In the genomic region with DNA sequence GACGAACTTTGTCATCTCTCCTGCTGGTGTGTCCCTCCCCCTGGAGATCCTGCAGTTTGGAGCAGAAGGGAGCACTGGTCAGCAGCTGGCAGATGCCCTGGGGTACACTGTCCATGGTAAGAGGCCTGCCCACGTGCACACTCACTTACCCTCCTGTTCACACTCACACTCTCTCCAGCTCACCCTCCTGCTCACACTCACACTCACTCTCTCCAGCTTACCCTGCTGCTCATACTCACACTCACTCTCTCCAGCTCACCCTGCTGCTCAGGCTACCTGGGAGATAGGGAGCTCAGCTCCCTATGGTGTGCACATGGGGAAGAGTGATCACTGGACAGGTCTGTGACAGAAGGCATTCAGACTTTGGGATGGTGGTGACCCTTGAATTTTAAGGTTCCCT, we compare ENCODE assay signal across 1 cellular context.
TF ChIP-seq lines count a peak whose summit lies in the region.

No MANE protein-coding gene starts in this region.

TF ChIP-seq in GM23338, 12 proteins besides CTCF, POLR2A, EP300 and RAD21 (continued from another document):
- TF ChIP-seq, protein P1, sequence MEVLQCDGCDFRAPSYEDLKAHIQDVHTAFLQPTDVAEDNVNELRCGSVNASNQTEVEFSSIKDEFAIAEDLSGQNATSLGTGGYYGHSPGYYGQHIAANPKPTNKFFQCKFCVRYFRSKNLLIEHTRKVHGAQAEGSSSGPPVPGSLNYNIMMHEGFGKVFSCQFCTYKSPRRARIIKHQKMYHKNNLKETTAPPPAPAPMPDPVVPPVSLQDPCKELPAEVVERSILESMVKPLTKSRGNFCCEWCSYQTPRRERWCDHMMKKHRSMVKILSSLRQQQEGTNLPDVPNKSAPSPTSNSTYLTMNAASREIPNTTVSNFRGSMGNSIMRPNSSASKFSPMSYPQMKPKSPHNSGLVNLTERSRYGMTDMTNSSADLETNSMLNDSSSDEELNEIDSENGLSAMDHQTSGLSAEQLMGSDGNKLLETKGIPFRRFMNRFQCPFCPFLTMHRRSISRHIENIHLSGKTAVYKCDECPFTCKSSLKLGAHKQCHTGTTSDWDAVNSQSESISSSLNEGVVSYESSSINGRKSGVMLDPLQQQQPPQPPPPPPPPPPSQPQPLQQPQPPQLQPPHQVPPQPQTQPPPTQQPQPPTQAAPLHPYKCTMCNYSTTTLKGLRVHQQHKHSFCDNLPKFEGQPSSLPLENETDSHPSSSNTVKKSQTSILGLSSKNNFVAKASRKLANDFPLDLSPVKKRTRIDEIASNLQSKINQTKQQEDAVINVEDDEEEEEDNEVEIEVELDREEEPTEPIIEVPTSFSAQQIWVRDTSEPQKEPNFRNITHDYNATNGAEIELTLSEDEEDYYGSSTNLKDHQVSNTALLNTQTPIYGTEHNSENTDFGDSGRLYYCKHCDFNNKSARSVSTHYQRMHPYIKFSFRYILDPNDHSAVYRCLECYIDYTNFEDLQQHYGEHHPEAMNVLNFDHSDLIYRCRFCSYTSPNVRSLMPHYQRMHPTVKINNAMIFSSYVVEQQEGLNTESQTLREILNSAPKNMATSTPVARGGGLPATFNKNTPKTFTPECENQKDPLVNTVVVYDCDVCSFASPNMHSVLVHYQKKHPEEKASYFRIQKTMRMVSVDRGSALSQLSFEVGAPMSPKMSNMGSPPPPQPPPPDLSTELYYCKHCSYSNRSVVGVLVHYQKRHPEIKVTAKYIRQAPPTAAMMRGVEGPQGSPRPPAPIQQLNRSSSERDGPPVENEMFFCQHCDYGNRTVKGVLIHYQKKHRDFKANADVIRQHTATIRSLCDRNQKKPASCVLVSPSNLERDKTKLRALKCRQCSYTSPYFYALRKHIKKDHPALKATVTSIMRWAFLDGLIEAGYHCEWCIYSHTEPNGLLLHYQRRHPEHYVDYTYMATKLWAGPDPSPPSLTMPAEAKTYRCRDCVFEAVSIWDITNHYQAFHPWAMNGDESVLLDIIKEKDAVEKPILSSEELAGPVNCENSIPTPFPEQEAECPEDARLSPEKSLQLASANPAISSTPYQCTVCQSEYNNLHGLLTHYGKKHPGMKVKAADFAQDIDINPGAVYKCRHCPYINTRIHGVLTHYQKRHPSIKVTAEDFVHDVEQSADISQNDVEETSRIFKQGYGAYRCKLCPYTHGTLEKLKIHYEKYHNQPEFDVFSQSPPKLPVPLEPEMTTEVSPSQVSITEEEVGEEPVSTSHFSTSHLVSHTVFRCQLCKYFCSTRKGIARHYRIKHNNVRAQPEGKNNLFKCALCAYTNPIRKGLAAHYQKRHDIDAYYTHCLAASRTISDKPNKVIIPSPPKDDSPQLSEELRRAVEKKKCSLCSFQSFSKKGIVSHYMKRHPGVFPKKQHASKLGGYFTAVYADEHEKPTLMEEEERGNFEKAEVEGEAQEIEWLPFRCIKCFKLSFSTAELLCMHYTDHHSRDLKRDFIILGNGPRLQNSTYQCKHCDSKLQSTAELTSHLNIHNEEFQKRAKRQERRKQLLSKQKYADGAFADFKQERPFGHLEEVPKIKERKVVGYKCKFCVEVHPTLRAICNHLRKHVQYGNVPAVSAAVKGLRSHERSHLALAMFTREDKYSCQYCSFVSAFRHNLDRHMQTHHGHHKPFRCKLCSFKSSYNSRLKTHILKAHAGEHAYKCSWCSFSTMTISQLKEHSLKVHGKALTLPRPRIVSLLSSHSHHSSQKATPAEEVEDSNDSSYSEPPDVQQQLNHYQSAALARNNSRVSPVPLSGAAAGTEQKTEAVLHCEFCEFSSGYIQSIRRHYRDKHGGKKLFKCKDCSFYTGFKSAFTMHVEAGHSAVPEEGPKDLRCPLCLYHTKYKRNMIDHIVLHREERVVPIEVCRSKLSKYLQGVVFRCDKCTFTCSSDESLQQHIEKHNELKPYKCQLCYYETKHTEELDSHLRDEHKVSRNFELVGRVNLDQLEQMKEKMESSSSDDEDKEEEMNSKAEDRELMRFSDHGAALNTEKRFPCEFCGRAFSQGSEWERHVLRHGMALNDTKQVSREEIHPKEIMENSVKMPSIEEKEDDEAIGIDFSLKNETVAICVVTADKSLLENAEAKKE (CRISPR knock-in tag; IDR thresholded peaks at IDR 0.05), result no peak
- TF ChIP-seq NANOG (IDR thresholded peaks at IDR 0.05; ENCODE audit: borderline replicate concordance) (no peak), EZH2 (IDR thresholded peaks at IDR 0.05; ENCODE audit: low read depth, unreplicated experiment) (no peak), ZNF331 (CRISPR knock-in tag; IDR thresholded peaks at IDR 0.05; ENCODE audit: low read depth) (no peak), CREB1 (CRISPR knock-in tag; IDR thresholded peaks at IDR 0.05; ENCODE audit: low read depth) (no peak), STAT1 (IDR thresholded peaks at IDR 0.05; ENCODE audit: unreplicated experiment) (no peak), JUNB (IDR thresholded peaks at IDR 0.05; ENCODE audit: unreplicated experiment) (no peak), POLR2AphosphoS5 (IDR thresholded peaks at IDR 0.05; ENCODE audit: low read depth) (no peak)
- TF ChIP-seq, protein P2, sequence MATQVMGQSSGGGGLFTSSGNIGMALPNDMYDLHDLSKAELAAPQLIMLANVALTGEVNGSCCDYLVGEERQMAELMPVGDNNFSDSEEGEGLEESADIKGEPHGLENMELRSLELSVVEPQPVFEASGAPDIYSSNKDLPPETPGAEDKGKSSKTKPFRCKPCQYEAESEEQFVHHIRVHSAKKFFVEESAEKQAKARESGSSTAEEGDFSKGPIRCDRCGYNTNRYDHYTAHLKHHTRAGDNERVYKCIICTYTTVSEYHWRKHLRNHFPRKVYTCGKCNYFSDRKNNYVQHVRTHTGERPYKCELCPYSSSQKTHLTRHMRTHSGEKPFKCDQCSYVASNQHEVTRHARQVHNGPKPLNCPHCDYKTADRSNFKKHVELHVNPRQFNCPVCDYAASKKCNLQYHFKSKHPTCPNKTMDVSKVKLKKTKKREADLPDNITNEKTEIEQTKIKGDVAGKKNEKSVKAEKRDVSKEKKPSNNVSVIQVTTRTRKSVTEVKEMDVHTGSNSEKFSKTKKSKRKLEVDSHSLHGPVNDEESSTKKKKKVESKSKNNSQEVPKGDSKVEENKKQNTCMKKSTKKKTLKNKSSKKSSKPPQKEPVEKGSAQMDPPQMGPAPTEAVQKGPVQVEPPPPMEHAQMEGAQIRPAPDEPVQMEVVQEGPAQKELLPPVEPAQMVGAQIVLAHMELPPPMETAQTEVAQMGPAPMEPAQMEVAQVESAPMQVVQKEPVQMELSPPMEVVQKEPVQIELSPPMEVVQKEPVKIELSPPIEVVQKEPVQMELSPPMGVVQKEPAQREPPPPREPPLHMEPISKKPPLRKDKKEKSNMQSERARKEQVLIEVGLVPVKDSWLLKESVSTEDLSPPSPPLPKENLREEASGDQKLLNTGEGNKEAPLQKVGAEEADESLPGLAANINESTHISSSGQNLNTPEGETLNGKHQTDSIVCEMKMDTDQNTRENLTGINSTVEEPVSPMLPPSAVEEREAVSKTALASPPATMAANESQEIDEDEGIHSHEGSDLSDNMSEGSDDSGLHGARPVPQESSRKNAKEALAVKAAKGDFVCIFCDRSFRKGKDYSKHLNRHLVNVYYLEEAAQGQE (IDR thresholded peaks at IDR 0.05; ENCODE audit: unreplicated experiment), result no peak
